ENCODE assay signal across 1 cellular context in the genomic region with DNA sequence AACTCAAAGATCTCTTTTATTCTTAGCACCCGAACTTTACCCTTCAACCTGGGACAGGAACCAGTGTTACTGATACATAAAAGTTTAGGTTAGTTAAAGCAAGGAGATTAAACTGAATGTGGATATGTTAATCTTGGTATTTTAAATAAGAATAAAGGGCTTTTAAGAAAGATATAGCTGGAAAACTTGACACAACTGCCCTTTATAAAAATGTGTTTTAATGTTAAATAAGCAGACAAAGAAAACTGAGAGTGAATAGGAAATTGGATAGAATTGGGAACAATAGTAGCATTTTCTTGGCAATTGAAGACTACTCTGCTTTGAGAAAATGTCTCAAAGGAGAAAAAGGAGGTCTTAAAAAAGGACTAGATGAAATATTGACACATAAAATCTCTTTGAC.
TF ChIP-seq lines count a peak whose summit lies in the region.

No MANE protein-coding gene starts in this region.

TF ChIP-seq in WTC11, 78 proteins besides CTCF, POLR2A, EP300 and RAD21 (continued from another document):
- TF ChIP-seq RORB (CRISPR knock-in tag; IDR thresholded peaks at IDR 0.05) (no peak), SOX15 (CRISPR knock-in tag; IDR thresholded peaks at IDR 0.05) (no peak), MYBL2 (CRISPR knock-in tag; IDR thresholded peaks at IDR 0.05) (no peak)
